Comparison of ENCODE assay signal across 3 cellular contexts in the genomic region with DNA sequence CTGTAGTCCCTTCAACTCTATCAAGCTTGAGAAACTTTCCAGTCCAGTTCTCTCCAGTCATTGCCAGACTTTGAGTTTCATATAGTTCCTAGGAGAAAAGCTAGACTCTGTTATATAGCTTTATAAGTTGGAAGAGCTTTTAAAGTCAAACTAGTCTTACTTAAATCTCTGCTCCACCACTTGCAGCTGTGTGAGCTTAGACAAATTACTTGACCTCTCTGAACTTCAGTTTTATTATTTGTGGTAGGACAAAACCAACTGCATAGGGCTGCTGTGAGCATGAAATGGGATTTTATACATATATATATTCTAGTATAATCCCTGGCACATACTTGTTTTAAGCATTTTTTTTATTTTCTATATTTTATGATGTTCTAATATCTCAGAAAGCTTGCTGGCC.
TF ChIP-seq lines count a peak whose summit lies in the region.

No MANE protein-coding gene starts in this region.

TF ChIP-seq in A549, 52 proteins besides CTCF, POLR2A, EP300 and RAD21:
- TF ChIP-seq KDM1A (IDR thresholded peaks at IDR 0.05; ENCODE audit: low read depth) (0 out of 2 replicates have a peak, but pooled peaks have one; percentile 22), RARB (CRISPR knock-in tag; IDR thresholded peaks at IDR 0.05) (no peak)
TF ChIP-seq in A549: peak in this region for 1.

TF ChIP-seq in K562, 482 proteins besides CTCF, POLR2A, EP300 and RAD21:
- TF ChIP-seq RBM25 (IDR thresholded peaks at IDR 0.05; ENCODE audit: low read depth, low read length, severe bottlenecking) (peak; percentile 39), BMI1 (IDR thresholded peaks at IDR 0.05; ENCODE audit: low read length) (no peak), DACH1 (IDR thresholded peaks at IDR 0.05; ENCODE audit: partially characterized antibody) (no peak), HLTF (IDR thresholded peaks at IDR 0.05) (no peak), ZNF830 (CRISPR knock-in tag; IDR thresholded peaks at IDR 0.05) (no peak), MEF2D (tag; conservative IDR thresholded peaks at IDR 0.05; ENCODE audit: low read depth) (no peak)
TF ChIP-seq in K562: peak in this region for 1.

TF ChIP-seq in endothelial cell of umbilical vein, 7 proteins besides CTCF, POLR2A, EP300 and RAD21:
- TF ChIP-seq, protein P1, sequence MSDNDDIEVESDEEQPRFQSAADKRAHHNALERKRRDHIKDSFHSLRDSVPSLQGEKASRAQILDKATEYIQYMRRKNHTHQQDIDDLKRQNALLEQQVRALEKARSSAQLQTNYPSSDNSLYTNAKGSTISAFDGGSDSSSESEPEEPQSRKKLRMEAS (IDR thresholded peaks at IDR 0.05; ENCODE audit: insufficient read depth, insufficient read length) = no peak
- no peak for TF ChIP-seq EZH2 (IDR thresholded peaks at IDR 0.05; ENCODE audit: borderline replicate concordance, low read depth, low read length, severe bottlenecking)
- TF ChIP-seq MYC (IDR thresholded peaks at IDR 0.05; ENCODE audit: low read depth, low read length) = no peak
- TF ChIP-seq POLR2AphosphoS5 (IDR thresholded peaks at IDR 0.05; ENCODE audit: insufficient read depth, low read depth, low read length) = no peak
- TF ChIP-seq FOS (IDR thresholded peaks at IDR 0.05; ENCODE audit: borderline replicate concordance, insufficient read depth, low read length) = no peak
- TF ChIP-seq GATA2 (IDR thresholded peaks at IDR 0.05; ENCODE audit: insufficient read depth, insufficient read length, low read depth, low read length) = no peak
- TF ChIP-seq JUN (IDR thresholded peaks at IDR 0.05; ENCODE audit: borderline replicate concordance, insufficient read depth, insufficient read length, low read depth) = no peak
